In genomic region chr4:159242427-159242826, GRCh38 we compare ENCODE assay signal across 18 cellular contexts.
"Had no signal": no experiment of that assay in that cellular context is flagged by ENCODE, and none has a peak within 500 bp of the region (broad histone marks: within the 10 kb centered on the region; RNA-seq: fewer than 3 reads in every experiment).

No MANE protein-coding gene starts in this region.

- DNase-seq: activated CD4-positive, alpha-beta memory T cell treated with anti-CD3 and anti-CD28 coated beads, Interleukin-2, amount 10 ng/mL, durations not matched to agents 7 days and 5 days; activated CD4-positive, alpha-beta T cell treated with anti-CD3 and anti-CD28 coated beads, Interleukin-2, amount 10 ng/mL, durations not matched to agents 24 days and 14 days; activated effector memory CD4-positive, alpha-beta T cell treated with Interleukin-2 at 50 U/mL for 16 hours; activated naive CD4-positive, alpha-beta T cell treated with anti-CD3 and anti-CD28 coated beads for 36 hours; activated naive CD8-positive, alpha-beta T cell treated with anti-CD3 and anti-CD28 coated beads, Interleukin-2, amount 10 ng/mL, durations not matched to agents 7 days and 5 days; activated T-cell treated with anti-CD3 and anti-CD28 coated beads, Interleukin-2, amount 50 U/mL, for 72 hours; amygdala; effector CD8-positive, alpha-beta T cell; gastrocnemius medialis; heart left ventricle; sigmoid colon; stimulated activated CD4-positive, alpha-beta T cell treated with anti-CD3 and anti-CD28 coated beads, Interleukin-15, amount 100 ng/mL, for 24 hours; stomach; testis had no signal

- FAIRE-seq: keratinocyte had no signal

- ATAC-seq: activated CD4-positive, CD25-positive, alpha-beta regulatory T cell treated with anti-CD3 and anti-CD28 coated beads, Interleukin-2, amount 50 U/mL, for 24 hours; activated T-cell treated with anti-CD3 and anti-CD28 coated beads, Interleukin-2, amount 50 U/mL, for 72 hours; gastrocnemius medialis; heart left ventricle; natural killer cell treated with Interleukin-12 subunit alpha and Interleukin-12 subunit beta and Interleukin-15 and Interleukin-18, amount 100 ng/mL, for 72 hours; stimulated activated memory B cell treated with anti-CD40 and anti-IgM and Interleukin-4, amounts not matched to agents 10 μg/mL and 1 μg/mL and 100 μg/mL, for 72 hours had no signal
